In the genomic region with DNA sequence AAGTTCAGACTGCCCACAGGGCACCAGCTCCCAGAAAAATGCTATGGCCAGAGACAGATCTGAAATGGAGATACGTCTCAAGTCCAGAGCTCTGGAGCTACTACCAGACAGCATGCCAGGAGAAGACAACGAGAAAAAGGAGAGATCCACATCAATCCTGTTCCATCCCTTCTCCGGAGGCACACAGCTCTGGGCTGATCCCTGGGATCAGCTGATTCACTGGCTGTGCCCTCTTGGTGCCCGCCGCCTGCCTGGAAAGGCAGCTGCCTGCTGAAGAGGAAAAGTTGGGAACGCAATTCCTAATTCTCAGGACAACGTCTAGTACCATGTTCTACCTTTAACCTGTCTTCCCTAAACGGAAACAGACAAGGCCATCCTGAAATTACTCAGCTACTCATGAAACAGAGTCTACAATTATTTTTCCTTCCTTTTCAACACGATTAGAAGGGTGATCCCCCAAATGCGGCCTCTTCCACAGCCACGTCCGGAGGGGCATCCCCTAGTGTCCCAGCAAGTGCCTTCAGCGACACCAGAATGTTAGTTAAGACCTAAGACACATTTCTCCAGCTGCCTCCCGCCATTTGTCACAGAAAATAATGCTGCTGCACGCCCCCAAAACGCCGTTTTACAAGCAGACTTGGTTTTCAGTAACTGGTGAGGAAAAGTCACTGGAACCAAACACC, we compare ENCODE assay signal across 11 cellular contexts. TPM values are rescaled to one million over a fixed set of nuclear protein-coding genes. Genes with fewer than 3 reads are reported as not detected.
DNase-seq lines count a peak whose midpoint lies in the region; ATAC-seq, FAIRE-seq and TF ChIP-seq lines count a peak whose summit lies in the region.
"Had no signal": no experiment of that assay in that cellular context is flagged by ENCODE, and none has a peak within 500 bp of the region (broad histone marks: within the 10 kb centered on the region; RNA-seq: fewer than 3 reads in every experiment).

No MANE protein-coding gene starts in this region.

- H3K36me3 Mint-ChIP-seq in activated CD4-positive, alpha-beta memory T cell treated with anti-CD3 and anti-CD28 coated beads, Interleukin-2, amount 10 ng/mL, durations not matched to agents 7 days and 5 days (ENCODE audit: low read depth), result no peaks in the 10 kb centered on the region

- peaks cover 68% of the 10 kb centered on the region for H3K4me1 Mint-ChIP-seq in activated CD4-positive, alpha-beta memory T cell treated with anti-CD3 and anti-CD28 coated beads, Interleukin-2, amount 10 ng/mL, durations not matched to agents 7 days and 5 days

- peak overlapping the region; percentile 47 for H2AFZ ChIP-seq in GM23248

- H3K27ac Mint-ChIP-seq in activated CD4-positive, alpha-beta memory T cell treated with anti-CD3 and anti-CD28 coated beads, Interleukin-2, amount 10 ng/mL, durations not matched to agents 7 days and 5 days, result peak overlapping the region; percentile 67

- no peaks in the 10 kb centered on the region for H3K9me3 Mint-ChIP-seq in activated CD4-positive, alpha-beta memory T cell treated with anti-CD3 and anti-CD28 coated beads, Interleukin-2, amount 10 ng/mL, durations not matched to agents 7 days and 5 days

- H4K20me1 ChIP-seq in GM23248 (ENCODE audit: insufficient read depth), result no peaks in the 10 kb centered on the region

- ATAC-seq in HG03378 (IDR thresholded peaks at IDR 0.05; ENCODE audit: unreplicated experiment) (no peak), HG02623 (IDR thresholded peaks at IDR 0.05; ENCODE audit: unreplicated experiment) (no peak)

- TF ChIP-seq CTCF in fibroblast of pulmonary artery (IDR thresholded peaks at IDR 0.05; ENCODE audit: low read length, missing control alignments), result no peak
- no peak for TF ChIP-seq CTCF in RWPE1 (conservative IDR thresholded peaks at IDR 0.05; ENCODE audit: low read depth)

- H3K4me2 ChIP-seq in GM23248 (ENCODE audit: unreplicated experiment), result no peak overlapping the region

- DNase-seq in GM23248, result no peak
- DNase-seq in activated CD4-positive, alpha-beta memory T cell treated with anti-CD3 and anti-CD28 coated beads, Interleukin-2, amount 10 ng/mL, durations not matched to agents 7 days and 5 days, result no peak
- DNase-seq in fibroblast of pulmonary artery (ENCODE audit: low read depth), result no peak
- no peak for DNase-seq in small intestine
- no peak for DNase-seq in ecto neural progenitor cell (ENCODE audit: low spot score)
- no peak for DNase-seq in RWPE1 (ENCODE audit: low spot score)
- DNase-seq: NCI-H187, SW 1271 had no signal

- H3K9me3 ChIP-seq in GM23248 (ENCODE audit: low read depth) (no peaks in the 10 kb centered on the region), small intestine (ENCODE audit: control insufficient read depth, low read depth) (no peaks in the 10 kb centered on the region)

- FAIRE-seq in small intestine (lab: Jason Lieb, UNC), result no peak

- H3K4me3 Mint-ChIP-seq in activated CD4-positive, alpha-beta memory T cell treated with anti-CD3 and anti-CD28 coated beads, Interleukin-2, amount 10 ng/mL, durations not matched to agents 7 days and 5 days, result peak overlapping the region; percentile 78

- peaks cover 19% of the 10 kb centered on the region for H3K27me3 ChIP-seq in GM23248 (replicated peaks; ENCODE audit: insufficient read depth)
- H3K27me3 ChIP-seq in small intestine (ENCODE audit: control insufficient read depth in 2 of 2, insufficient read depth in 2 of 2, low read length in 2 of 2), result no peaks in the 10 kb centered on the region

- WGBS in GM23248 (ENCODE audit: low coverage in 1 of 2, low lambda C conversion rate in 2 of 2, missing lambda C conversion rate in 2 of 2), 2 experiments, result 83 to 85% methylated on average over 16 to 17 of the region's 17 CpGs
- WGBS in small intestine, 3 donors, result 59 to 71% (median 63%) methylated on average over 17 of the region's 17 CpGs

- no peak overlapping the region for H3K9ac ChIP-seq in GM23248

- H3K4me1 ChIP-seq in GM23248 (ENCODE audit: insufficient read depth) (peaks cover 19% of the 10 kb centered on the region), small intestine (ENCODE audit: control insufficient read depth in 2 of 2, insufficient read depth in 1 of 2, low read depth in 1 of 2, low read length in 1 of 2) (peaks cover 15% of the 10 kb centered on the region in 2 donors)

- POLR2A ChIA-PET in activated CD4-positive, alpha-beta memory T cell treated with anti-CD3 and anti-CD28 coated beads, Interleukin-2, amount 10 ng/mL, durations not matched to agents 7 days and 5 days (lab: Charles Lee), result interaction anchor here (0.6 to 5.8 kb wide), 10 partner anchors 17 to 704 kb away, joined by 3 to 105 read pairs (median 4); a partner anchor contains a TSS
- POLR2A ChIA-PET in RWPE1 (lab: Yijun Ruan, JAX; ENCODE audit: low non-redundant PET), result interaction anchor here (0.6 kb wide), 1 partner anchor 222 kb away, joined by 3 read pairs; no protein-coding TSS in a partner anchor

- no peak overlapping the region for H3K27ac ChIP-seq in GM23248
- peak overlapping the region; percentile 33 to 82 for H3K27ac ChIP-seq in small intestine (ENCODE audit: low read depth in 1 of 2, low read length in 1 of 2)
- H3K27ac ChIP-seq in RWPE1, result no peak overlapping the region

- peaks cover 19% of the 10 kb centered on the region for H3K27me3 Mint-ChIP-seq in activated CD4-positive, alpha-beta memory T cell treated with anti-CD3 and anti-CD28 coated beads, Interleukin-2, amount 10 ng/mL, durations not matched to agents 7 days and 5 days

- H3K36me3 ChIP-seq in GM23248 (ENCODE audit: low read depth) (no peaks in the 10 kb centered on the region), small intestine (ENCODE audit: control insufficient read depth in 2 of 2, insufficient read depth in 2 of 2, low read length in 2 of 2) (no peaks in the 10 kb centered on the region)

- peak overlapping the region; percentile 74; the same call in 1 of the 2 replicates for H3K4me3 ChIP-seq in GM23248
- peak overlapping the region; percentile 53 for H3K4me3 ChIP-seq in fibroblast of pulmonary artery (replicated peaks; ENCODE audit: low read depth, low read length)
- H3K4me3 ChIP-seq in small intestine (ENCODE audit: low read depth in 1 of 2, low read length in 2 of 2), result peak overlapping the region in 1 of 2 donors; percentile 84

- no peaks in the 10 kb centered on the region for H3K9me2 ChIP-seq in GM23248 (ENCODE audit: insufficient read depth)

- no peaks in the 10 kb centered on the region for H3K79me2 ChIP-seq in GM23248 (ENCODE audit: insufficient read depth)

- in situ Hi-C loops in GM23248 (cut with MboI), result no loop called here

- CTCF ChIA-PET in activated CD4-positive, alpha-beta memory T cell treated with anti-CD3 and anti-CD28 coated beads, Interleukin-2, amount 10 ng/mL, durations not matched to agents 7 days and 5 days (lab: Charles Lee), result interaction anchor here (1.0 to 1.8 kb wide), 2 partner anchors 52 to 175 kb away, joined by 3 to 6 read pairs; a partner anchor contains a TSS
- CTCF ChIA-PET in RWPE1 (lab: Yijun Ruan, JAX), result no interaction called here

- peaks cover 32% of the 10 kb centered on the region for H3F3A ChIP-seq in GM23248 (ENCODE audit: insufficient read depth)

RNA-seq across cellular contexts. Expression of a gene that starts 2.4 kb away (rescaled TPM):
- 8.9 and 9.6 TPM in 2 replicates for total RNA-seq in GM23248 (2014; rRNA removed; shearing (Covaris generic))
- polyA plus RNA-seq in GM23248 (2016; fragmentation: Nextera tagmentation; extraction: Ambion mirVana), result 4.6 and 4.8 TPM in 2 replicates
- total RNA-seq in activated CD4-positive, alpha-beta memory T cell treated with anti-CD3 and anti-CD28 coated beads, Interleukin-2, amount 10 ng/mL, durations not matched to agents 7 days and 5 days, result 10 to 100 TPM; 38.9 to 40.1 TPM
- 10 to 100 TPM in 2 of 3 donors, 1 to 10 TPM in 1; 9.3 to 29.5 (median 16.2) TPM for polyA plus RNA-seq in small intestine

RNA-seq across cellular contexts. Expression of a gene that starts 2.7 kb away (rescaled TPM):
- total RNA-seq in GM23248 (2014; rRNA removed; shearing (Covaris generic)), result not detected in 2 replicates
- polyA plus RNA-seq in GM23248 (2016; fragmentation: Nextera tagmentation; extraction: Ambion mirVana) (not detected in 2 replicates), small intestine (under 1 TPM in 2 of 3 donors, not detected in 1; 0.15 to 0.67 TPM)
- total RNA-seq in activated CD4-positive, alpha-beta memory T cell treated with anti-CD3 and anti-CD28 coated beads, Interleukin-2, amount 10 ng/mL, durations not matched to agents 7 days and 5 days, result under 1 TPM; 0.08 TPM
- total RNA-seq: posterior vena cava had no signal

RNA-seq across cellular contexts. Expression of a gene that starts 52.9 kb away (rescaled TPM):
- total RNA-seq in GM23248 (2014; rRNA removed; shearing (Covaris generic)), result 66.5 and 67.5 TPM in 2 replicates
- polyA plus RNA-seq in GM23248 (2016; fragmentation: Nextera tagmentation; extraction: Ambion mirVana) (63.1 and 67.8 TPM in 2 replicates), small intestine (10 to 100 TPM; 18.6 to 26.8 (median 26.7) TPM)
- total RNA-seq in activated CD4-positive, alpha-beta memory T cell treated with anti-CD3 and anti-CD28 coated beads, Interleukin-2, amount 10 ng/mL, durations not matched to agents 7 days and 5 days, result 100 to 1,000 TPM; 106 to 113 TPM

Comparison
In these comparisons a context has a peak if more than half of its experiments do, and no peak if none do; other contexts are left out.
1. H3K27ac ChIP-seq: peak in small intestine (2 of 2); none in GM23248 (single experiment) and RWPE1 (single experiment).